ENCODE assay signal across 8 cellular contexts in genomic region chr19:12792048-12792852, GRCh38. TPM values are rescaled to one million over a fixed set of nuclear protein-coding genes. Genes with fewer than 3 reads are reported as not detected.
A peak's percentile ranks its signal among the peaks of the same experiment; 100 is the strongest.
DNase-seq lines count a peak whose midpoint lies in the region; ATAC-seq and TF ChIP-seq lines count a peak whose summit lies in the region.

No MANE protein-coding gene starts in this region.

- H4K20me1 ChIP-seq in hepatocyte (ENCODE audit: insufficient read depth, poor library complexity, severe bottlenecking): peaks cover 10% of the 10 kb centered on the region

- DNase-seq in DMS53 treated with DMSO at 0.1 percent for 48 hours (lab: John Stamatoyannopoulos, UW; ENCODE audit: unreplicated experiment) (peak; percentile 50), LHCN-M2 (ENCODE audit: low read depth) (peak; percentile 58), SW480 (ENCODE audit: low spot score) (peak; percentile 68), hepatocyte (ENCODE audit: low spot score) (peak; percentile 70), sciatic nerve (ENCODE audit: low spot score) (peak; percentile 82), foreskin melanocyte (no peak)

- H3K27ac ChIP-seq in angular gyrus (ENCODE audit: low read depth, low read length) (peak overlapping the region; percentile 92), hepatocyte (peak overlapping the region; percentile 99)

- peak overlapping the region; percentile 94 for H3K4me3 ChIP-seq in hepatocyte

- no peak overlapping the region for H2AFZ ChIP-seq in hepatocyte

- no peak for TF ChIP-seq CTCF in hepatocyte (IDR thresholded peaks at IDR 0.05; ENCODE audit: poor library complexity)

- H3K36me3 ChIP-seq in hepatocyte (replicated peaks; ENCODE audit: insufficient read depth, low read depth): no peaks in the 10 kb centered on the region

- H3K27me3 ChIP-seq in hepatocyte: no peaks in the 10 kb centered on the region

- H3K79me2 ChIP-seq in hepatocyte: peaks cover 18% of the 10 kb centered on the region

- no peaks in the 10 kb centered on the region for H3K9me2 ChIP-seq in hepatocyte (replicated peaks; ENCODE audit: insufficient read depth)

- peaks cover 33% of the 10 kb centered on the region for H3K4me1 ChIP-seq in hepatocyte (ENCODE audit: insufficient read depth)

- intact Hi-C loops in sciatic nerve (cut with DNase I): no loop called here

- H3K9me3 ChIP-seq in hepatocyte (ENCODE audit: low read depth): no peaks in the 10 kb centered on the region

- peak overlapping the region; percentile 84 for H3K4me2 ChIP-seq in hepatocyte

- WGBS in hepatocyte (ENCODE audit: low lambda C conversion rate, missing lambda C conversion rate): 1% methylated on average over 56 of the region's 84 CpGs

- no peak for ATAC-seq in sciatic nerve
- ATAC-seq in HG02588 (IDR thresholded peaks at IDR 0.05; ENCODE audit: unreplicated experiment): no peak

RNA-seq across cellular contexts. Expression of gene JUNB, which starts 1.0 kb away (rescaled TPM):
- total RNA-seq in LHCN-M2 (2014; rRNA removed): 76.8 and 91.4 TPM in 2 replicates
- 34.8 TPM for polyA plus RNA-seq in LHCN-M2 (2012)
- total RNA-seq in hepatocyte: 343 and 399 TPM in 2 replicates
- 539 and 633 TPM in 2 replicates for polyA plus RNA-seq in hepatocyte
- total RNA-seq in sciatic nerve: 279 TPM

RNA-seq across cellular contexts. Expression of gene PRDX2, which starts 9.3 kb away (rescaled TPM):
- total RNA-seq in LHCN-M2 (2014; rRNA removed) (101 and 124 TPM in 2 replicates), hepatocyte (497 and 589 TPM in 2 replicates), sciatic nerve (117 TPM)
- polyA plus RNA-seq in LHCN-M2 (2012): 111 TPM
- 581 and 582 TPM in 2 replicates for polyA plus RNA-seq in hepatocyte

RNA-seq across cellular contexts. Expression of gene THSD8, which starts 9.6 kb away (rescaled TPM):
- not detected in 2 replicates for total RNA-seq in LHCN-M2 (2014; rRNA removed)
- 22.8 TPM for polyA plus RNA-seq in LHCN-M2 (2012)
- not detected in 2 replicates for total RNA-seq in hepatocyte
- 5.1 and 5.7 TPM in 2 replicates for polyA plus RNA-seq in hepatocyte
- total RNA-seq in sciatic nerve: 2.4 TPM

RNA-seq across cellular contexts. Expression of gene RNASEH2A, which starts 14.1 kb away (rescaled TPM):
- total RNA-seq in LHCN-M2 (2014; rRNA removed) (56.2 and 59.5 TPM in 2 replicates), hepatocyte (8.3 and 9.3 TPM in 2 replicates), sciatic nerve (5.1 TPM)
- polyA plus RNA-seq in LHCN-M2 (2012): 58.3 TPM
- polyA plus RNA-seq in hepatocyte: 20.4 and 25.7 TPM in 2 replicates

RNA-seq across cellular contexts. Expression of gene HOOK2, which starts 16.9 kb away (rescaled TPM):
- total RNA-seq in LHCN-M2 (2014; rRNA removed) (15.2 and 20.3 TPM in 2 replicates), hepatocyte (44.3 and 70.5 TPM in 2 replicates), sciatic nerve (45.1 TPM)
- polyA plus RNA-seq in LHCN-M2 (2012): 16.9 TPM
- 113 and 128 TPM in 2 replicates for polyA plus RNA-seq in hepatocyte
